8 cellular contexts compared by ENCODE assay signal in genomic region chr12:53499261-53500118, GRCh38. TPM values are rescaled to one million over a fixed set of nuclear protein-coding genes. Genes with fewer than 3 reads are reported as not detected.
DNase-seq lines count a peak whose midpoint lies in the region; ATAC-seq and TF ChIP-seq lines count a peak whose summit lies in the region.

Gene MAP3K12, minus strand, starts transcription at chr12:53499458. Its CDS starts 12,067 bp downstream, at chr12:53487391.

- H3K27ac ChIP-seq in ectodermal cell (ENCODE audit: insufficient read depth, low read depth, low read length, poor library complexity, severe bottlenecking) (peak within 1 kb of the TSS; percentile 99), lower lobe of right lung (peak within 1 kb of the TSS; percentile 93)

- DNase-seq in GM06990 (ENCODE audit: extremely low read depth, insufficient read length) (peak; percentile 65), NCI-H2171 (lab: John Stamatoyannopoulos, UW) (peak; percentile 75), lower lobe of right lung (peak; percentile 70)
- DNase-seq in activated CD8-positive, alpha-beta memory T cell treated with anti-CD3 and anti-CD28 coated beads for 24 hours = peak; percentile 90
- DNase-seq in stimulated activated CD4-positive, alpha-beta T cell treated with anti-CD3 and anti-CD28 coated beads, TNF-alpha, amount 100 ng/mL, for 4 hours (ENCODE audit: low read depth in 3 of 3) = peak; percentile 25 to 40 (median 34)

- H3K9me3 ChIP-seq in ectodermal cell (ENCODE audit: control insufficient read depth, low read length) (no peaks in the 10 kb centered on the region), lower lobe of right lung (no peaks in the 10 kb centered on the region)

- H3K36me3 ChIP-seq in GM06990 (ENCODE audit: control insufficient read depth, insufficient read depth, low read length) = peaks cover 2% of the 10 kb centered on the region; the same call in 1 of the 2 replicates
- peaks cover 1% of the 10 kb centered on the region for H3K36me3 ChIP-seq in ectodermal cell (ENCODE audit: control insufficient read depth, insufficient read depth, low read length)
- H3K36me3 ChIP-seq in lower lobe of right lung = peaks cover 8% of the 10 kb centered on the region

- H3K4me3 ChIP-seq in GM06990 (replicated peaks; ENCODE audit: low read depth, low read length) (peak within 1 kb of the TSS; percentile 85), ectodermal cell (ENCODE audit: insufficient read depth, low read depth, low read length) (peak within 1 kb of the TSS; percentile 77), lower lobe of right lung (peak within 1 kb of the TSS; percentile 79)

- H3K4me1 ChIP-seq in ectodermal cell (ENCODE audit: control insufficient read depth, insufficient read depth, low read length) = peaks cover 30% of the 10 kb centered on the region
- peaks cover 64% of the 10 kb centered on the region for H3K4me1 ChIP-seq in lower lobe of right lung

- ATAC-seq in lower lobe of right lung (peak; percentile 0 to 3), HG03439 (IDR thresholded peaks at IDR 0.05; ENCODE audit: unreplicated experiment) (no peak), GM18517 (IDR thresholded peaks at IDR 0.05; ENCODE audit: unreplicated experiment) (no peak)

- H3K27me3 ChIP-seq in GM06990 (replicated peaks; ENCODE audit: control insufficient read depth, insufficient read depth, low read length) (no peaks in the 10 kb centered on the region), ectodermal cell (ENCODE audit: control insufficient read depth, insufficient read depth, low read length, poor library complexity, severe bottlenecking) (no peaks in the 10 kb centered on the region), lower lobe of right lung (ENCODE audit: low read depth) (no peaks in the 10 kb centered on the region)

- TF ChIP-seq CTCF in GM06990 (IDR thresholded peaks at IDR 0.05; ENCODE audit: insufficient read depth, low read length, poor library complexity, severe bottlenecking) = peak; percentile 21
- TF ChIP-seq CTCF in lower lobe of right lung (IDR thresholded peaks at IDR 0.05) = no peak

- 0% methylated on average over 51 to 52 of the region's 52 CpGs for WGBS in ectodermal cell, 2 experiments

- intact Hi-C loops in lower lobe of right lung (cut with DNase I) = no loop called here

RNA-seq across cellular contexts. Expression of gene MAP3K12, which starts in this region (rescaled TPM):
- polyA plus RNA-seq in ectodermal cell (2013, experiment 1 of 4) = 37.2 TPM
- 47.8 TPM for polyA plus RNA-seq in ectodermal cell (2013, experiment 2 of 4)
- polyA plus RNA-seq in ectodermal cell (2013, experiment 3 of 4) = 30.2 TPM
- polyA plus RNA-seq in ectodermal cell (2013, experiment 4 of 4) = 44.4 TPM
- total RNA-seq in lower lobe of right lung = 17.5 TPM

Comparison
In these comparisons a context has a peak if more than half of its experiments do, and no peak if none do; other contexts are left out.
1. DNase-seq: peak in every context shown above with its lines; median percentile 90 in activated CD8-positive, alpha-beta memory T cell treated with anti-CD3 and anti-CD28 coated beads for 24 hours; 75 in NCI-H2171; 70 in lower lobe of right lung; 65 in GM06990; 34 in stimulated activated CD4-positive, alpha-beta T cell treated with anti-CD3 and anti-CD28 coated beads, TNF-alpha, amount 100 ng/mL, for 4 hours.
2. ATAC-seq: peak in lower lobe of right lung (2 of 2); none in HG03439 (single experiment) and GM18517 (single experiment).
3. Peak in every context shown above with its lines, with median percentiles within 50 percentile points of each other: H3K4me3 ChIP-seq.